ENCODE assay signal across 2 cellular contexts in the genomic region with DNA sequence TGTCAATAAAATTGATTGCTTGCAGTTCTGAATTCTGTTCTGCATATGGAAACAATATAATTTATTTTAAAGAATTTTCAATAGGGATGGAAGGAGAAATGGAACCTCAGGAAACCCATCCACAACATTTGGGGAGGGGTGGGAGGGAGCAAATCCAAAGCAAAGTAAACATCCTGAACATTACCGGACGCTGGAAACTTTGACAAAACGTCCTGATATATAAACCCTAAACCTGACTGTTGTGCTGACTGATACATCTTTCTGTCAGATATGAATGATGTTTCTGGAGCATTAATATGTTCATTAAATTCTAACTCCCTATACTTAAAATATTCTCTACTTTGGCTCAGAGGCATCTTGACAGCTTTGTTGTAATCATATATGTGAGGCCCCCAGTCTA.
TF ChIP-seq lines count a peak whose summit lies in the region.

No MANE protein-coding gene starts in this region.

TF ChIP-seq in SK-N-SH, 30 proteins besides CTCF, POLR2A, EP300 and RAD21 (continued from another document):
- TF ChIP-seq MEF2A (IDR thresholded peaks at IDR 0.05; ENCODE audit: borderline replicate concordance, low read depth) (no peak), GABPA (IDR thresholded peaks at IDR 0.05; ENCODE audit: low read depth) (no peak), SIN3A (IDR thresholded peaks at IDR 0.05; ENCODE audit: borderline replicate concordance, low read depth, low read length) (no peak), GATA2 (CRISPR knock-in tag; IDR thresholded peaks at IDR 0.05) (no peak), FOXM1 (IDR thresholded peaks at IDR 0.05; ENCODE audit: low read depth) (no peak), CHD2 (IDR thresholded peaks at IDR 0.05; ENCODE audit: low read length, partially characterized antibody) (no peak)
- TF ChIP-seq, protein P1, sequence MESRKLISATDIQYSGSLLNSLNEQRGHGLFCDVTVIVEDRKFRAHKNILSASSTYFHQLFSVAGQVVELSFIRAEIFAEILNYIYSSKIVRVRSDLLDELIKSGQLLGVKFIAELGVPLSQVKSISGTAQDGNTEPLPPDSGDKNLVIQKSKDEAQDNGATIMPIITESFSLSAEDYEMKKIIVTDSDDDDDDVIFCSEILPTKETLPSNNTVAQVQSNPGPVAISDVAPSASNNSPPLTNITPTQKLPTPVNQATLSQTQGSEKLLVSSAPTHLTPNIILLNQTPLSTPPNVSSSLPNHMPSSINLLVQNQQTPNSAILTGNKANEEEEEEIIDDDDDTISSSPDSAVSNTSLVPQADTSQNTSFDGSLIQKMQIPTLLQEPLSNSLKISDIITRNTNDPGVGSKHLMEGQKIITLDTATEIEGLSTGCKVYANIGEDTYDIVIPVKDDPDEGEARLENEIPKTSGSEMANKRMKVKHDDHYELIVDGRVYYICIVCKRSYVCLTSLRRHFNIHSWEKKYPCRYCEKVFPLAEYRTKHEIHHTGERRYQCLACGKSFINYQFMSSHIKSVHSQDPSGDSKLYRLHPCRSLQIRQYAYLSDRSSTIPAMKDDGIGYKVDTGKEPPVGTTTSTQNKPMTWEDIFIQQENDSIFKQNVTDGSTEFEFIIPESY (IDR thresholded peaks at IDR 0.05; ENCODE audit: borderline replicate concordance, low read depth) = no peak
- TF ChIP-seq, protein P2, sequence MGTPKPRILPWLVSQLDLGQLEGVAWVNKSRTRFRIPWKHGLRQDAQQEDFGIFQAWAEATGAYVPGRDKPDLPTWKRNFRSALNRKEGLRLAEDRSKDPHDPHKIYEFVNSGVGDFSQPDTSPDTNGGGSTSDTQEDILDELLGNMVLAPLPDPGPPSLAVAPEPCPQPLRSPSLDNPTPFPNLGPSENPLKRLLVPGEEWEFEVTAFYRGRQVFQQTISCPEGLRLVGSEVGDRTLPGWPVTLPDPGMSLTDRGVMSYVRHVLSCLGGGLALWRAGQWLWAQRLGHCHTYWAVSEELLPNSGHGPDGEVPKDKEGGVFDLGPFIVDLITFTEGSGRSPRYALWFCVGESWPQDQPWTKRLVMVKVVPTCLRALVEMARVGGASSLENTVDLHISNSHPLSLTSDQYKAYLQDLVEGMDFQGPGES (IDR thresholded peaks at IDR 0.05; ENCODE audit: low read depth, low read length) = no peak
- TF ChIP-seq, protein P3, sequence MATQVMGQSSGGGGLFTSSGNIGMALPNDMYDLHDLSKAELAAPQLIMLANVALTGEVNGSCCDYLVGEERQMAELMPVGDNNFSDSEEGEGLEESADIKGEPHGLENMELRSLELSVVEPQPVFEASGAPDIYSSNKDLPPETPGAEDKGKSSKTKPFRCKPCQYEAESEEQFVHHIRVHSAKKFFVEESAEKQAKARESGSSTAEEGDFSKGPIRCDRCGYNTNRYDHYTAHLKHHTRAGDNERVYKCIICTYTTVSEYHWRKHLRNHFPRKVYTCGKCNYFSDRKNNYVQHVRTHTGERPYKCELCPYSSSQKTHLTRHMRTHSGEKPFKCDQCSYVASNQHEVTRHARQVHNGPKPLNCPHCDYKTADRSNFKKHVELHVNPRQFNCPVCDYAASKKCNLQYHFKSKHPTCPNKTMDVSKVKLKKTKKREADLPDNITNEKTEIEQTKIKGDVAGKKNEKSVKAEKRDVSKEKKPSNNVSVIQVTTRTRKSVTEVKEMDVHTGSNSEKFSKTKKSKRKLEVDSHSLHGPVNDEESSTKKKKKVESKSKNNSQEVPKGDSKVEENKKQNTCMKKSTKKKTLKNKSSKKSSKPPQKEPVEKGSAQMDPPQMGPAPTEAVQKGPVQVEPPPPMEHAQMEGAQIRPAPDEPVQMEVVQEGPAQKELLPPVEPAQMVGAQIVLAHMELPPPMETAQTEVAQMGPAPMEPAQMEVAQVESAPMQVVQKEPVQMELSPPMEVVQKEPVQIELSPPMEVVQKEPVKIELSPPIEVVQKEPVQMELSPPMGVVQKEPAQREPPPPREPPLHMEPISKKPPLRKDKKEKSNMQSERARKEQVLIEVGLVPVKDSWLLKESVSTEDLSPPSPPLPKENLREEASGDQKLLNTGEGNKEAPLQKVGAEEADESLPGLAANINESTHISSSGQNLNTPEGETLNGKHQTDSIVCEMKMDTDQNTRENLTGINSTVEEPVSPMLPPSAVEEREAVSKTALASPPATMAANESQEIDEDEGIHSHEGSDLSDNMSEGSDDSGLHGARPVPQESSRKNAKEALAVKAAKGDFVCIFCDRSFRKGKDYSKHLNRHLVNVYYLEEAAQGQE (IDR thresholded peaks at IDR 0.05; ENCODE audit: low read depth, low read length) = no peak
TF ChIP-seq in SK-N-SH: peak in this region for 0.

TF ChIP-seq in SK-N-SH treated with all-trans-retinoic acid at 6 μM for 48 hours, 23 proteins besides CTCF, POLR2A, EP300 and RAD21 (continued from another document):
- TF ChIP-seq PPARA (CRISPR knock-in tag; IDR thresholded peaks at IDR 0.05; ENCODE audit: borderline replicate concordance) (no peak), ARNTL (CRISPR knock-in tag; IDR thresholded peaks at IDR 0.05; ENCODE audit: borderline replicate concordance, low read depth) (no peak), TOX (CRISPR knock-in tag; IDR thresholded peaks at IDR 0.05; ENCODE audit: borderline replicate concordance) (no peak), OSR1 (CRISPR knock-in tag; IDR thresholded peaks at IDR 0.05) (no peak), SNAI2 (CRISPR knock-in tag; IDR thresholded peaks at IDR 0.05) (no peak), ZC3H10 (CRISPR knock-in tag; IDR thresholded peaks at IDR 0.05) (no peak), ZFP3 (CRISPR knock-in tag; IDR thresholded peaks at IDR 0.05) (no peak), CSDC2 (CRISPR knock-in tag; IDR thresholded peaks at IDR 0.05) (no peak), ISL1 (CRISPR knock-in tag; IDR thresholded peaks at IDR 0.05) (no peak), TCF4 (CRISPR knock-in tag; IDR thresholded peaks at IDR 0.05; ENCODE audit: borderline replicate concordance) (no peak), ZNF565 (CRISPR knock-in tag; conservative IDR thresholded peaks at IDR 0.05; ENCODE audit: low read depth) (no peak)
- TF ChIP-seq, protein P4, sequence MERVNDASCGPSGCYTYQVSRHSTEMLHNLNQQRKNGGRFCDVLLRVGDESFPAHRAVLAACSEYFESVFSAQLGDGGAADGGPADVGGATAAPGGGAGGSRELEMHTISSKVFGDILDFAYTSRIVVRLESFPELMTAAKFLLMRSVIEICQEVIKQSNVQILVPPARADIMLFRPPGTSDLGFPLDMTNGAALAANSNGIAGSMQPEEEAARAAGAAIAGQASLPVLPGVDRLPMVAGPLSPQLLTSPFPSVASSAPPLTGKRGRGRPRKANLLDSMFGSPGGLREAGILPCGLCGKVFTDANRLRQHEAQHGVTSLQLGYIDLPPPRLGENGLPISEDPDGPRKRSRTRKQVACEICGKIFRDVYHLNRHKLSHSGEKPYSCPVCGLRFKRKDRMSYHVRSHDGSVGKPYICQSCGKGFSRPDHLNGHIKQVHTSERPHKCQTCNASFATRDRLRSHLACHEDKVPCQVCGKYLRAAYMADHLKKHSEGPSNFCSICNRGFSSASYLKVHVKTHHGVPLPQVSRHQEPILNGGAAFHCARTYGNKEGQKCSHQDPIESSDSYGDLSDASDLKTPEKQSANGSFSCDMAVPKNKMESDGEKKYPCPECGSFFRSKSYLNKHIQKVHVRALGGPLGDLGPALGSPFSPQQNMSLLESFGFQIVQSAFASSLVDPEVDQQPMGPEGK (CRISPR knock-in tag; IDR thresholded peaks at IDR 0.05; ENCODE audit: borderline replicate concordance) = no peak
- TF ChIP-seq, protein P5, sequence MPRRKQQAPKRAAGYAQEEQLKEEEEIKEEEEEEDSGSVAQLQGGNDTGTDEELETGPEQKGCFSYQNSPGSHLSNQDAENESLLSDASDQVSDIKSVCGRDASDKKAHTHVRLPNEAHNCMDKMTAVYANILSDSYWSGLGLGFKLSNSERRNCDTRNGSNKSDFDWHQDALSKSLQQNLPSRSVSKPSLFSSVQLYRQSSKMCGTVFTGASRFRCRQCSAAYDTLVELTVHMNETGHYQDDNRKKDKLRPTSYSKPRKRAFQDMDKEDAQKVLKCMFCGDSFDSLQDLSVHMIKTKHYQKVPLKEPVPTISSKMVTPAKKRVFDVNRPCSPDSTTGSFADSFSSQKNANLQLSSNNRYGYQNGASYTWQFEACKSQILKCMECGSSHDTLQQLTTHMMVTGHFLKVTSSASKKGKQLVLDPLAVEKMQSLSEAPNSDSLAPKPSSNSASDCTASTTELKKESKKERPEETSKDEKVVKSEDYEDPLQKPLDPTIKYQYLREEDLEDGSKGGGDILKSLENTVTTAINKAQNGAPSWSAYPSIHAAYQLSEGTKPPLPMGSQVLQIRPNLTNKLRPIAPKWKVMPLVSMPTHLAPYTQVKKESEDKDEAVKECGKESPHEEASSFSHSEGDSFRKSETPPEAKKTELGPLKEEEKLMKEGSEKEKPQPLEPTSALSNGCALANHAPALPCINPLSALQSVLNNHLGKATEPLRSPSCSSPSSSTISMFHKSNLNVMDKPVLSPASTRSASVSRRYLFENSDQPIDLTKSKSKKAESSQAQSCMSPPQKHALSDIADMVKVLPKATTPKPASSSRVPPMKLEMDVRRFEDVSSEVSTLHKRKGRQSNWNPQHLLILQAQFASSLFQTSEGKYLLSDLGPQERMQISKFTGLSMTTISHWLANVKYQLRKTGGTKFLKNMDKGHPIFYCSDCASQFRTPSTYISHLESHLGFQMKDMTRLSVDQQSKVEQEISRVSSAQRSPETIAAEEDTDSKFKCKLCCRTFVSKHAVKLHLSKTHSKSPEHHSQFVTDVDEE (CRISPR knock-in tag; IDR thresholded peaks at IDR 0.05) = no peak
